In the genomic region with DNA sequence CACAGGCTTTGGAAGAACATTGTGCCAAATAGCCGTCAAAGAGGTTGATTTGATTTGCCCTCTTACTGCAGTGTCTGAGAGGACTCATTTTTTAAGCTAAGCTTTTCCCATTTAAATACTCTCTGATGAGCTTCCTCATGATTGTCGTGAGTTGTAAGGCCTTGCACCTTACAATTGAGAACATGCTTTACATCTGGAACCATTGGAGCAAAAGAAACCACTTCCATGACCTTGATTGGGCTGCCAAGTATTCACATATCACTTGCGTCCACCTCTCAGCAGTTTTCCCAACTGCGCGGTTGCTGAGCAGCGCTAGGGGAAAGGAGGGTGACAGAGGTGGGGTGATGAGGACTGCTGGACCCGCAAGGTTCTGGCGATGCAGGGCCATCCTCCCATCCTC, we compare ENCODE assay signal across 11 cellular contexts. TPM values are rescaled to one million over a fixed set of nuclear protein-coding genes. Genes with fewer than 3 reads are reported as not detected.
"Had no signal": no experiment of that assay in that cellular context is flagged by ENCODE, and none has a peak within 500 bp of the region (broad histone marks: within the 10 kb centered on the region; RNA-seq: fewer than 3 reads in every experiment).

No MANE protein-coding gene starts in this region.

- ATAC-seq: HCT116, HepG2 had no signal

- H3K27ac ChIP-seq: GM23248, HL-60 had no signal

- H3K36me3 ChIP-seq: HAP-1 had no signal

- H3K4me1 ChIP-seq: HAP-1 had no signal

- DNase-seq: GM23248, GOT3, H7, HFFc6, KBM-7 had no signal

- H3K27ac Mint-ChIP-seq: HFFc6, IgD-negative memory B cell had no signal

- H3K4me3 Mint-ChIP-seq: HFFc6, IgD-negative memory B cell had no signal

- H3K4me1 Mint-ChIP-seq: IgD-negative memory B cell had no signal

- H3K4me3 ChIP-seq: GM23248, HAP-1 had no signal

RNA-seq across cellular contexts. Expression of a gene that starts 12.3 kb away (rescaled TPM):
- total RNA-seq: GM23248, HFFc6, HT1080 had no signal
- polyA plus RNA-seq: GM23248, IgD-negative memory B cell had no signal

RNA-seq across cellular contexts. Expression of a gene that starts 30.1 kb away (rescaled TPM):
- total RNA-seq: GM23248, H7, HepG2, HFFc6, HT1080 had no signal
- polyA plus RNA-seq: HepG2, IgD-negative memory B cell had no signal
